28 cellular contexts compared by ENCODE assay signal in genomic region chr2:97724073-97724410, GRCh38. TPM values are rescaled to one million over a fixed set of nuclear protein-coding genes. Genes with fewer than 3 reads are reported as not detected.
"Had no signal": no experiment of that assay in that cellular context is flagged by ENCODE, and none has a peak within 500 bp of the region (broad histone marks: within the 10 kb centered on the region; RNA-seq: fewer than 3 reads in every experiment).

No MANE protein-coding gene starts in this region.

- FAIRE-seq: endothelial cell of umbilical vein, keratinocyte, pancreas, TTC549 had no signal

- ATAC-seq: gastroesophageal sphincter; left colon; pancreas; psoas muscle; stimulated activated naive B cell treated with anti-CD40 and anti-IgM and Interleukin-4, amounts not matched to agents 10 μg/mL and 1 μg/mL and 100 μg/mL, for 72 hours had no signal

- DNase-seq: activated CD4-positive, alpha-beta T cell treated with anti-CD3 and anti-CD28 coated beads for 4 hours; activated CD4-positive, alpha-beta T cell treated with anti-CD3 and anti-CD28 coated beads, Interleukin-2, amount 50 U/mL, for 4 hours; activated effector memory CD4-positive, alpha-beta T cell treated with Interleukin-2 at 50 U/mL for 16 hours; activated naive CD4-positive, alpha-beta T cell treated with Interleukin-2 at 50 U/mL for 16 hours; activated naive CD8-positive, alpha-beta T cell treated with anti-CD3 and anti-CD28 coated beads for 36 hours; activated T-cell treated with anti-CD3 and anti-CD28 coated beads for 4 hours; brain microvascular endothelial cell; cortex of kidney; hippocampal formation; left colon; stimulated activated CD4-positive, alpha-beta T cell treated with anti-CD3 and anti-CD28 coated beads, Interleukin-15, amount 100 ng/mL, for 24 hours; stimulated activated CD4-positive, alpha-beta T cell treated with anti-CD3 and anti-CD28 coated beads, Interleukin-2, amount 100 ng/mL, for 24 hours; stimulated activated naive B cell treated with anti-CD40 and anti-IgM and Interleukin-4, amounts not matched to agents 10 μg/mL and 1 μg/mL and 100 μg/mL, for 72 hours; stomach; T-helper 1 cell had no signal

- H3K27ac ChIP-seq: ascending aorta, brain microvascular endothelial cell, gastroesophageal sphincter, neutrophil, pancreas, psoas muscle, stomach, tibial artery, VCaP had no signal

- H3K36me3 ChIP-seq: ascending aorta, brain microvascular endothelial cell, gastroesophageal sphincter, neutrophil, pancreas, stomach, tibial artery had no signal

- H3K4me2 ChIP-seq: smooth muscle cell had no signal

- H3K4me3 ChIP-seq: ascending aorta, gastroesophageal sphincter, pancreas, psoas muscle, smooth muscle cell, stomach, tibial artery had no signal

- H3K27me3 ChIP-seq: ascending aorta, brain microvascular endothelial cell, pancreas had no signal

- H3K4me1 ChIP-seq: ascending aorta, gastroesophageal sphincter, pancreas, psoas muscle, tibial artery had no signal

- H3K9me3 ChIP-seq: ascending aorta, gastroesophageal sphincter, neutrophil, pancreas, psoas muscle, stomach, tibial artery had no signal

RNA-seq across cellular contexts. Expression of gene ZAP70, which starts 10.7 kb away (rescaled TPM):
- total RNA-seq: endothelial cell of umbilical vein, fibroblast of lung, fibroblast of villous mesenchyme had no signal
- polyA plus RNA-seq: fibroblast of lung had no signal
